Comparison of ENCODE assay signal across 8 cellular contexts in the genomic region with DNA sequence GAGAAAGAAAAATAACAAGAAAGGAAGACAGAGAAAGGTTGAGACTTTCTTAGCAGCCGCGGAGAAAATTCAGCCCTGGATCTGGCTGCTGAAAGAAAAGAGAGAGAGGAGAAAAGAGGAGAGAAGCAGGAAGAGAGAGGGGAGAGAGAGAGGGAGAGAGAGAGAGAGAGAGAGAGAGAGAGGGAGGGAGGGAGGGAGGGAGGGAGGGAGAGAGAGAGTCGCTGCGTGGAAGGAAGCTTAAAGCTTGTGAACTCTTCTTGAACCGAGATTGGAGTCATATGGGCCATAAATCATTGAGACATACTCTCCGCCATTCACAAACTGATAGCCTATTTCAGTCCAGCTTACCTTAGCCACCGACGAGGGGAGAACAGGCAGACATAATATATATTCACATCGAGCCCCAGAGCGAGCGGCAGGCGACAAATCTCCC. TPM values are rescaled to one million over a fixed set of nuclear protein-coding genes. Genes with fewer than 3 reads are reported as not detected.
A peak's percentile ranks its signal among the peaks of the same experiment; 100 is the strongest.
DNase-seq lines count a peak whose midpoint lies in the region; ATAC-seq and TF ChIP-seq lines count a peak whose summit lies in the region.

No MANE protein-coding gene starts in this region.

- H3K27ac Mint-ChIP-seq in activated naive CD4-positive, alpha-beta T cell treated with anti-CD3 and anti-CD28 coated beads for 36 hours = no peak overlapping the region

- ATAC-seq in GM21737 (IDR thresholded peaks at IDR 0.05; ENCODE audit: unreplicated experiment) = no peak

- H3K4me2 ChIP-seq in fibroblast of lung (ENCODE audit: extremely low read depth, insufficient read depth, low read length) = peak overlapping the region; percentile 100
- peak overlapping the region; percentile 88 for H3K4me2 ChIP-seq in trophoblast cell (ENCODE audit: low read length)

- H3K4ac ChIP-seq in trophoblast cell (ENCODE audit: low read depth, low read length) = no peak overlapping the region

- H3K4me3 Mint-ChIP-seq in activated naive CD4-positive, alpha-beta T cell treated with anti-CD3 and anti-CD28 coated beads for 36 hours = peak overlapping the region; percentile 82

- H3K79me2 ChIP-seq in fibroblast of lung (ENCODE audit: control insufficient read depth, insufficient read depth, low read length) (peaks cover 97% of the 10 kb centered on the region), trophoblast cell (ENCODE audit: control insufficient read depth, insufficient read depth, low read length, poor library complexity) (peaks cover 8% of the 10 kb centered on the region)

- no peak overlapping the region for H2AFZ ChIP-seq in fibroblast of lung (ENCODE audit: low read length)
- no peak overlapping the region for H2AFZ ChIP-seq in trophoblast cell (ENCODE audit: insufficient read depth, low read length, poor library complexity)

- DNase-seq in activated naive CD4-positive, alpha-beta T cell treated with anti-CD3 and anti-CD28 coated beads for 36 hours = no peak
- no peak for DNase-seq in activated naive CD4-positive, alpha-beta T cell (lab: John Stamatoyannopoulos, UW)
- peak; percentile 54 for DNase-seq in RWPE1 (ENCODE audit: low spot score)
- DNase-seq in fibroblast of lung (ENCODE audit: low read depth in 2 of 2) = peak; percentile 99
- DNase-seq in trophoblast cell = no peak
- no peak for DNase-seq in islet precursor cell
- no peak for DNase-seq in BE2C

- H3K27ac ChIP-seq in RWPE1 = peak overlapping the region; percentile 70
- H3K27ac ChIP-seq in fibroblast of lung (ENCODE audit: insufficient read depth, low read length) = peak overlapping the region; percentile 91
- no peak overlapping the region for H3K27ac ChIP-seq in trophoblast cell (ENCODE audit: low read depth, low read length)

- TF ChIP-seq CTCF in RWPE1 (conservative IDR thresholded peaks at IDR 0.05; ENCODE audit: low read depth) = no peak
- no peak for TF ChIP-seq CTCF in fibroblast of lung (conservative IDR thresholded peaks at IDR 0.05 in 1 of 2, IDR thresholded peaks at IDR 0.05 in 1 of 2; ENCODE audit: low read depth in 1 of 2, low read length in 2 of 2)
- TF ChIP-seq CTCF in BE2C (IDR thresholded peaks at IDR 0.05; ENCODE audit: low read depth, low read length) = no peak

- no peaks in the 10 kb centered on the region for H3K9me3 Mint-ChIP-seq in activated naive CD4-positive, alpha-beta T cell treated with anti-CD3 and anti-CD28 coated beads for 36 hours

- POLR2A ChIA-PET in RWPE1 (lab: Yijun Ruan, JAX; ENCODE audit: low non-redundant PET) = no interaction called here

- no peak overlapping the region for H4K12ac ChIP-seq in trophoblast cell (ENCODE audit: low read depth, low read length)

- peaks cover 14% of the 10 kb centered on the region for H3K79me1 ChIP-seq in trophoblast cell (ENCODE audit: low read length)

- H3K9ac ChIP-seq in fibroblast of lung (ENCODE audit: insufficient read depth, low read length) = peak overlapping the region; percentile 78
- no peak overlapping the region for H3K9ac ChIP-seq in trophoblast cell (ENCODE audit: low read length)

- CTCF ChIA-PET in activated naive CD4-positive, alpha-beta T cell treated with anti-CD3 and anti-CD28 coated beads for 36 hours (lab: Charles Lee) = interaction anchor here (1.1 to 2.7 kb wide), 2 partner anchors 62 to 64 kb away, joined by 3 to 9 read pairs; no protein-coding TSS in a partner anchor
- CTCF ChIA-PET in RWPE1 (lab: Yijun Ruan, JAX) = interaction anchor here (0.5 to 0.7 kb wide), 2 partner anchors 25 to 54 kb away, joined by 3 to 4 read pairs; no protein-coding TSS in a partner anchor

- H4K8ac ChIP-seq in trophoblast cell (ENCODE audit: low read depth, low read length) = no peak overlapping the region

- H2AK5ac ChIP-seq in trophoblast cell (ENCODE audit: low read length) = no peak overlapping the region

- H3K36me3 ChIP-seq in fibroblast of lung (ENCODE audit: control insufficient read depth, insufficient read depth, low read length) (peaks cover 22% of the 10 kb centered on the region), trophoblast cell (ENCODE audit: control insufficient read depth in 1 of 2, insufficient read depth in 2 of 2, low read length in 2 of 2) (peaks cover 8 to 10% of the 10 kb centered on the region in 2 experiments), BE2C (no peaks in the 10 kb centered on the region)

- no peak overlapping the region for H2BK12ac ChIP-seq in trophoblast cell (ENCODE audit: low read length)

- H3K36me3 Mint-ChIP-seq in activated naive CD4-positive, alpha-beta T cell treated with anti-CD3 and anti-CD28 coated beads for 36 hours (ENCODE audit: low read depth) = no peaks in the 10 kb centered on the region

- peaks cover 7% of the 10 kb centered on the region for H3K27me3 Mint-ChIP-seq in activated naive CD4-positive, alpha-beta T cell treated with anti-CD3 and anti-CD28 coated beads for 36 hours (ENCODE audit: low read depth)

- no peaks in the 10 kb centered on the region for H3K9me3 ChIP-seq in fibroblast of lung (ENCODE audit: control insufficient read depth, insufficient read depth, low read depth, low read length)
- H3K9me3 ChIP-seq in trophoblast cell (ENCODE audit: insufficient read depth, low read depth, low read length) = peaks cover 3% of the 10 kb centered on the region
- no peaks in the 10 kb centered on the region; the same call in 1 of the 2 replicates for H3K9me3 ChIP-seq in BE2C

- peak overlapping the region; percentile 68 to 88 (median 78) for H3K4me3 ChIP-seq in fibroblast of lung (replicated peaks in 1 of 4; ENCODE audit: control extremely low read depth in 1 of 4, insufficient read depth in 1 of 4, low read depth in 3 of 4, low read length in 4 of 4)
- H3K4me3 ChIP-seq in trophoblast cell (ENCODE audit: low read depth, low read length) = no peak overlapping the region
- H3K4me3 ChIP-seq in BE2C (ENCODE audit: low read depth, low read length) = no peak overlapping the region

- peaks cover 6% of the 10 kb centered on the region for H3K4me1 Mint-ChIP-seq in activated naive CD4-positive, alpha-beta T cell treated with anti-CD3 and anti-CD28 coated beads for 36 hours (ENCODE audit: low read depth)

- H3K27me3 ChIP-seq in fibroblast of lung (ENCODE audit: control insufficient read depth, insufficient read depth, low read length) (no peaks in the 10 kb centered on the region), trophoblast cell (ENCODE audit: insufficient read depth, low read length) (peaks cover 2% of the 10 kb centered on the region), BE2C (peaks cover 93% of the 10 kb centered on the region)

- H3K18ac ChIP-seq in trophoblast cell (ENCODE audit: low read length) = no peak overlapping the region

- H3K23ac ChIP-seq in trophoblast cell (ENCODE audit: low read length) = no peak overlapping the region

- H2BK120ac ChIP-seq in trophoblast cell (ENCODE audit: insufficient read depth, low read length, poor library complexity) = peak overlapping the region; percentile 55

- H3K4me1 ChIP-seq in fibroblast of lung (ENCODE audit: control insufficient read depth, extremely low read depth, insufficient read depth, low read length) = peaks cover 54% of the 10 kb centered on the region
- peaks cover 19 to 26% of the 10 kb centered on the region in 2 experiments for H3K4me1 ChIP-seq in trophoblast cell (ENCODE audit: control insufficient read depth in 1 of 2, insufficient read depth in 2 of 2, low read length in 2 of 2)
- H3K4me1 ChIP-seq in BE2C = no peaks in the 10 kb centered on the region

- H2BK5ac ChIP-seq in trophoblast cell (ENCODE audit: low read depth, low read length, poor library complexity) = peak overlapping the region; percentile 50

- peak overlapping the region; percentile 53 for H4K91ac ChIP-seq in trophoblast cell (ENCODE audit: low read depth, low read length)

- no peak overlapping the region for H3K14ac ChIP-seq in trophoblast cell (ENCODE audit: low read length)

- intact Hi-C loops in activated naive CD4-positive, alpha-beta T cell treated with anti-CD3 and anti-CD28 coated beads for 36 hours (cut with micrococcal nuclease) = loop anchor here (1.0 kb wide), 1 partner anchor 42 kb away; no protein-coding TSS in a partner anchor

- no CpG with 5 or more reads among the region's 12 CpGs for WGBS in trophoblast cell (ENCODE audit: extremely low coverage, insufficient coverage, insufficient read length)

- no peaks in the 10 kb centered on the region for H4K20me1 ChIP-seq in fibroblast of lung (ENCODE audit: control insufficient read depth, extremely low read depth, insufficient read depth, low read length)

RNA-seq across cellular contexts. Expression of a gene that starts 10.3 kb away (rescaled TPM):
- total RNA-seq in activated naive CD4-positive, alpha-beta T cell treated with anti-CD3 and anti-CD28 coated beads for 36 hours = 10 to 100 TPM; 15.6 to 18.2 TPM
- 9.2 and 12.2 TPM in 2 replicates for total RNA-seq in fibroblast of lung
- polyA plus RNA-seq in fibroblast of lung = 12.3 and 15.9 TPM in 2 replicates
- polyA plus RNA-seq in fibroblast of lung (2012) = 18.2 and 25.8 TPM in 2 replicates
- polyA minus RNA-seq in fibroblast of lung (ENCODE audit: low replicate concordance) = 10.2 and 12.9 TPM in 2 replicates
- polyA plus RNA-seq in trophoblast cell (2013) = 30.4 and 31.0 TPM in 2 replicates
- not detected for polyA plus RNA-seq in BE2C (2012; ENCODE audit: insufficient read depth, insufficient read length, low read depth)

RNA-seq across cellular contexts. Expression of a gene that starts 23.0 kb away (rescaled TPM):
- 1 to 10 TPM; 2.3 to 2.5 TPM for total RNA-seq in activated naive CD4-positive, alpha-beta T cell treated with anti-CD3 and anti-CD28 coated beads for 36 hours
- 6.2 and 8.9 TPM in 2 replicates for total RNA-seq in fibroblast of lung
- 3.4 and 3.8 TPM in 2 replicates for polyA plus RNA-seq in fibroblast of lung
- polyA plus RNA-seq in fibroblast of lung (2012) = 4.5 and 5.6 TPM in 2 replicates
- polyA minus RNA-seq in fibroblast of lung (ENCODE audit: low replicate concordance) = 3.8 and 5.0 TPM in 2 replicates
- polyA plus RNA-seq in trophoblast cell (2013) = 5.5 and 6.2 TPM in 2 replicates
- polyA plus RNA-seq in BE2C (2012; ENCODE audit: insufficient read depth, insufficient read length, low read depth) = not detected

RNA-seq across cellular contexts. Expression of a gene that starts 24.4 kb away (rescaled TPM):
- not detected for total RNA-seq in activated naive CD4-positive, alpha-beta T cell treated with anti-CD3 and anti-CD28 coated beads for 36 hours
- total RNA-seq in fibroblast of lung = not detected in 2 replicates
- polyA plus RNA-seq in fibroblast of lung = not detected in 2 replicates
- polyA plus RNA-seq in fibroblast of lung (2012) = not detected in 2 replicates
- polyA minus RNA-seq in fibroblast of lung (ENCODE audit: low replicate concordance) = not detected in 2 replicates
- polyA plus RNA-seq in trophoblast cell (2013) = 0.04 and 0.06 TPM in 2 replicates
- polyA plus RNA-seq in BE2C (2012; ENCODE audit: insufficient read depth, insufficient read length, low read depth) = not detected

RNA-seq across cellular contexts. Expression of a gene that starts 34.8 kb away (rescaled TPM):
- total RNA-seq in activated naive CD4-positive, alpha-beta T cell treated with anti-CD3 and anti-CD28 coated beads for 36 hours = 1 to 10 TPM; 2.0 TPM
- total RNA-seq in fibroblast of lung = 15.7 and 28.6 TPM in 2 replicates
- polyA plus RNA-seq in fibroblast of lung = 15.7 and 19.5 TPM in 2 replicates
- polyA plus RNA-seq in fibroblast of lung (2012) = 20.9 and 25.3 TPM in 2 replicates
- polyA minus RNA-seq in fibroblast of lung (ENCODE audit: low replicate concordance) = 3.5 and 4.9 TPM in 2 replicates
- 8.1 and 10.4 TPM in 2 replicates for polyA plus RNA-seq in trophoblast cell (2013)
- not detected for polyA plus RNA-seq in BE2C (2012; ENCODE audit: insufficient read depth, insufficient read length, low read depth)

RNA-seq across cellular contexts. Expression of a gene that starts 38.4 kb away (rescaled TPM):
- total RNA-seq in activated naive CD4-positive, alpha-beta T cell treated with anti-CD3 and anti-CD28 coated beads for 36 hours = not detected
- total RNA-seq in fibroblast of lung = 1.0 and 2.1 TPM in 2 replicates
- polyA plus RNA-seq in fibroblast of lung = 9.4 and 17.2 TPM in 2 replicates
- polyA plus RNA-seq in fibroblast of lung (2012) = 24.6 and 41.8 TPM in 2 replicates
- 3.8 and 5.5 TPM in 2 replicates for polyA minus RNA-seq in fibroblast of lung (ENCODE audit: low replicate concordance)
- polyA plus RNA-seq in trophoblast cell (2013) = 3.2 and 3.5 TPM in 2 replicates
- polyA plus RNA-seq in BE2C (2012; ENCODE audit: insufficient read depth, insufficient read length, low read depth) = not detected

Comparison
In these comparisons a context has a peak if more than half of its experiments do, and no peak if none do; other contexts are left out.
1. DNase-seq: peak in RWPE1 (single experiment) and fibroblast of lung (2 of 2); none in activated naive CD4-positive, alpha-beta T cell treated with anti-CD3 and anti-CD28 coated beads for 36 hours (single experiment), activated naive CD4-positive, alpha-beta T cell (0 of 4), trophoblast cell (0 of 2), islet precursor cell (single experiment) and BE2C (single experiment).
2. H3K4me3 ChIP-seq: peak in fibroblast of lung (4 of 4); none in trophoblast cell (single experiment) and BE2C (single experiment).